ENCODE assay signal across 10 cellular contexts in genomic region chr1:12244078-12244477, GRCh38. TPM values are rescaled to one million over a fixed set of nuclear protein-coding genes. Genes with fewer than 3 reads are reported as not detected.
A peak's percentile ranks its signal among the peaks of the same experiment; 100 is the strongest.
DNase-seq lines count a peak whose midpoint lies in the region; ATAC-seq and TF ChIP-seq lines count a peak whose summit lies in the region.
"Had no signal": no experiment of that assay in that cellular context is flagged by ENCODE, and none has a peak within 500 bp of the region (broad histone marks: within the 10 kb centered on the region; RNA-seq: fewer than 3 reads in every experiment).

No MANE protein-coding gene starts in this region.

- DNase-seq in activated CD4-positive, alpha-beta T cell treated with anti-CD3 and anti-CD28 coated beads, Interleukin-2, amount 10 ng/mL, durations not matched to agents 24 days and 14 days: peak; percentile 62
- no peak for DNase-seq in activated CD4-positive, alpha-beta T cell treated with anti-CD3 and anti-CD28 coated beads, Interleukin-2, amount 50 U/mL, for 4 hours
- no peak for DNase-seq in MM.1S
- DNase-seq in choroid plexus epithelial cell (ENCODE audit: low read depth): peak; percentile 50
- no peak for DNase-seq in retinal pigment epithelial cell (ENCODE audit: low read depth)
- DNase-seq: activated T-cell treated with anti-CD3 and anti-CD28 coated beads, Interleukin-2, amount 50 U/mL, for 24 hours; Calu3 had no signal

- no peaks in the 10 kb centered on the region for H3K9me2 ChIP-seq in MM.1S (replicated peaks; ENCODE audit: insufficient read depth, low read length)

- TF ChIP-seq CTCF in MM.1S (IDR thresholded peaks at IDR 0.05; ENCODE audit: low read length): peak; percentile 30; the same call in 1 of the 2 replicates
- peak; percentile 71 for TF ChIP-seq CTCF in choroid plexus epithelial cell (conservative IDR thresholded peaks at IDR 0.05; ENCODE audit: low read depth, low read length)
- peak; percentile 56 for TF ChIP-seq CTCF in retinal pigment epithelial cell (conservative IDR thresholded peaks at IDR 0.05; ENCODE audit: low read depth, low read length)

- H2AFZ ChIP-seq in MM.1S (ENCODE audit: low read length): no peak overlapping the region

- peaks cover 25% of the 10 kb centered on the region for H3K36me3 Mint-ChIP-seq in activated CD4-positive, alpha-beta T cell treated with anti-CD3 and anti-CD28 coated beads, Interleukin-2, amount 10 ng/mL, durations not matched to agents 24 days and 14 days (ENCODE audit: low read depth)

- no peaks in the 10 kb centered on the region for H3K27me3 ChIP-seq in MM.1S (replicated peaks; ENCODE audit: insufficient read depth, low read length)

- no peaks in the 10 kb centered on the region for H3K4me1 Mint-ChIP-seq in activated CD4-positive, alpha-beta T cell treated with anti-CD3 and anti-CD28 coated beads, Interleukin-2, amount 10 ng/mL, durations not matched to agents 24 days and 14 days

- no peaks in the 10 kb centered on the region for H3K9me3 Mint-ChIP-seq in activated CD4-positive, alpha-beta T cell treated with anti-CD3 and anti-CD28 coated beads, Interleukin-2, amount 10 ng/mL, durations not matched to agents 24 days and 14 days
- H3K9me3 Mint-ChIP-seq: activated T-cell treated with anti-CD3 and anti-CD28 coated beads, Interleukin-2, amount 50 U/mL, for 24 hours had no signal

- no peaks in the 10 kb centered on the region for H3K36me3 ChIP-seq in MM.1S (replicated peaks; ENCODE audit: insufficient read depth, low read length)

- no peaks in the 10 kb centered on the region for H3F3A ChIP-seq in MM.1S (ENCODE audit: insufficient read depth, low read length)

- intact Hi-C loops in activated CD4-positive, alpha-beta T cell treated with anti-CD3 and anti-CD28 coated beads, Interleukin-2, amount 10 ng/mL, durations not matched to agents 24 days and 14 days (cut with micrococcal nuclease): no loop called here

- no peaks in the 10 kb centered on the region for H4K20me1 ChIP-seq in MM.1S (ENCODE audit: insufficient read depth, low read length)

- H3K27me3 Mint-ChIP-seq in activated CD4-positive, alpha-beta T cell treated with anti-CD3 and anti-CD28 coated beads, Interleukin-2, amount 10 ng/mL, durations not matched to agents 24 days and 14 days: no peaks in the 10 kb centered on the region
- H3K27me3 Mint-ChIP-seq: activated T-cell treated with anti-CD3 and anti-CD28 coated beads, Interleukin-2, amount 50 U/mL, for 24 hours had no signal

- H3K79me2 ChIP-seq in MM.1S (ENCODE audit: low read length): no peaks in the 10 kb centered on the region

- no peak overlapping the region for H3K27ac ChIP-seq in MM.1S (ENCODE audit: low read length)

- H3K4me3 ChIP-seq in MM.1S (ENCODE audit: low read length) (no peak overlapping the region), choroid plexus epithelial cell (ENCODE audit: low read depth, low read length) (no peak overlapping the region), retinal pigment epithelial cell (ENCODE audit: low read length) (no peak overlapping the region)

- no peak overlapping the region for H3K4me3 Mint-ChIP-seq in activated CD4-positive, alpha-beta T cell treated with anti-CD3 and anti-CD28 coated beads, Interleukin-2, amount 10 ng/mL, durations not matched to agents 24 days and 14 days
- H3K4me3 Mint-ChIP-seq: activated T-cell treated with anti-CD3 and anti-CD28 coated beads, Interleukin-2, amount 50 U/mL, for 24 hours had no signal

- H3K9ac ChIP-seq in MM.1S (ENCODE audit: low read length): no peak overlapping the region

- H3K4me1 ChIP-seq in MM.1S (ENCODE audit: low read length): no peaks in the 10 kb centered on the region

- no peak overlapping the region for H3K4me2 ChIP-seq in MM.1S (ENCODE audit: low read depth, low read length)

- no peak overlapping the region for H3K27ac Mint-ChIP-seq in activated CD4-positive, alpha-beta T cell treated with anti-CD3 and anti-CD28 coated beads, Interleukin-2, amount 10 ng/mL, durations not matched to agents 24 days and 14 days
- H3K27ac Mint-ChIP-seq: activated T-cell treated with anti-CD3 and anti-CD28 coated beads, Interleukin-2, amount 50 U/mL, for 24 hours had no signal

- H3K9me3 ChIP-seq in MM.1S (replicated peaks; ENCODE audit: insufficient read depth, low read length): no peaks in the 10 kb centered on the region

- ATAC-seq in GM21526 (IDR thresholded peaks at IDR 0.05; ENCODE audit: low FRiP score, unreplicated experiment): no peak
- ATAC-seq in GM21447 (IDR thresholded peaks at IDR 0.05; ENCODE audit: unreplicated experiment): no peak
- no peak for ATAC-seq in HG02571 (IDR thresholded peaks at IDR 0.05; ENCODE audit: unreplicated experiment)

RNA-seq across cellular contexts. Expression of gene VPS13D, which starts 14.2 kb away (rescaled TPM):
- total RNA-seq in activated CD4-positive, alpha-beta T cell treated with anti-CD3 and anti-CD28 coated beads, Interleukin-2, amount 10 ng/mL, durations not matched to agents 24 days and 14 days: 26.9 and 30.8 TPM in 2 replicates

Comparison
In these comparisons a context has a peak if more than half of its experiments do, and no peak if none do; other contexts are left out.
1. DNase-seq: peak in activated CD4-positive, alpha-beta T cell treated with anti-CD3 and anti-CD28 coated beads, Interleukin-2, amount 10 ng/mL, durations not matched to agents 24 days and 14 days (single experiment) and choroid plexus epithelial cell (single experiment); none in activated CD4-positive, alpha-beta T cell treated with anti-CD3 and anti-CD28 coated beads, Interleukin-2, amount 50 U/mL, for 4 hours (0 of 2), MM.1S (single experiment) and retinal pigment epithelial cell (single experiment).
2. Peak in every context shown above with its lines, with median percentiles within 50 percentile points of each other: CTCF ChIP-seq.